8 cellular contexts compared by ENCODE assay signal in genomic region chr17:81241648-81242420, GRCh38. TPM values are rescaled to one million over a fixed set of nuclear protein-coding genes. Genes with fewer than 3 reads are reported as not detected.
DNase-seq lines count a peak whose midpoint lies in the region; ATAC-seq and TF ChIP-seq lines count a peak whose summit lies in the region.

No MANE protein-coding gene starts in this region.

- H3K9me3 Mint-ChIP-seq in activated naive CD4-positive, alpha-beta T cell treated with anti-CD3 and anti-CD28 coated beads, Interleukin-2, amount 50 U/mL, for 72 hours, result no peaks in the 10 kb centered on the region

- H3K27ac ChIP-seq in BLaER1 treated with 17β-estradiol and CSF1 and Interleukin-3, amounts not matched to agents 10 nM and 100 nM, result no peak overlapping the region
- H3K27ac ChIP-seq in RWPE2 (ENCODE audit: poor library complexity, severe bottlenecking), result no peak overlapping the region
- H3K27ac ChIP-seq in hepatocyte, result no peak overlapping the region

- H3K36me3 ChIP-seq in BLaER1 treated with 17β-estradiol and CSF1 and Interleukin-3, amounts not matched to agents 10 nM and 100 nM, result peaks cover 12 to 45% (median 25%) of the 10 kb centered on the region in 11 experiments; a peak in 20 of 22 replicates
- H3K36me3 ChIP-seq in RWPE2 (ENCODE audit: low read depth) (peaks cover 17% of the 10 kb centered on the region), hepatocyte (replicated peaks; ENCODE audit: insufficient read depth, low read depth) (no peaks in the 10 kb centered on the region)

- no peak for ATAC-seq in RWPE2 (ENCODE audit: low read depth)
- no peak for ATAC-seq in activated naive CD4-positive, alpha-beta T cell treated with anti-CD3 and anti-CD28 coated beads, Interleukin-2, amount 50 U/mL, for 72 hours
- no peak for ATAC-seq in GM18867 (IDR thresholded peaks at IDR 0.05; ENCODE audit: unreplicated experiment)

- 57% methylated on average over 20 of the region's 26 CpGs for WGBS in hepatocyte (ENCODE audit: low lambda C conversion rate, missing lambda C conversion rate)

- peaks cover 8 to 18% of the 10 kb centered on the region in 2 donors for H3K36me3 Mint-ChIP-seq in activated naive CD4-positive, alpha-beta T cell treated with anti-CD3 and anti-CD28 coated beads, Interleukin-2, amount 50 U/mL, for 72 hours

- H3K79me2 ChIP-seq in hepatocyte, result peaks cover 31% of the 10 kb centered on the region

- peaks cover 29 to 66% (median 62%) of the 10 kb centered on the region in 10 experiments for H3K4me1 ChIP-seq in BLaER1 treated with 17β-estradiol and CSF1 and Interleukin-3, amounts not matched to agents 10 nM and 100 nM
- H3K4me1 ChIP-seq in RWPE2 (ENCODE audit: insufficient read depth, poor library complexity, severe bottlenecking) (no peaks in the 10 kb centered on the region), hepatocyte (ENCODE audit: insufficient read depth) (peaks cover 11% of the 10 kb centered on the region)

- 0 out of 20 replicates have a peak overlapping the region, but pooled peaks of 1 of the 10 experiments have one; percentile 99 for H3K4me3 ChIP-seq in BLaER1 treated with 17β-estradiol and CSF1 and Interleukin-3, amounts not matched to agents 10 nM and 100 nM
- H3K4me3 ChIP-seq in RWPE2 (ENCODE audit: severe bottlenecking) (no peak overlapping the region), hepatocyte (no peak overlapping the region)

- TF ChIP-seq CTCF in GM20000 (IDR thresholded peaks at IDR 0.05; ENCODE audit: extremely low read depth, missing control alignments) (peak; percentile 89), RWPE2 (IDR thresholded peaks at IDR 0.05; ENCODE audit: poor library complexity, severe bottlenecking) (peak; percentile 66), hepatocyte (IDR thresholded peaks at IDR 0.05; ENCODE audit: poor library complexity) (peak; percentile 66)

- peak overlapping the region in 8 of 11 experiments; percentile 18 to 99 (median 96); a peak in 14 of 22 replicates for H3K4me2 ChIP-seq in BLaER1 treated with 17β-estradiol and CSF1 and Interleukin-3, amounts not matched to agents 10 nM and 100 nM
- H3K4me2 ChIP-seq in hepatocyte, result no peak overlapping the region

- no peaks in the 10 kb centered on the region for H3K27me3 ChIP-seq in BLaER1 treated with 17β-estradiol and CSF1 and Interleukin-3, amounts not matched to agents 10 nM and 100 nM
- no peaks in the 10 kb centered on the region for H3K27me3 ChIP-seq in RWPE2 (ENCODE audit: insufficient read depth, poor library complexity, severe bottlenecking)
- no peaks in the 10 kb centered on the region for H3K27me3 ChIP-seq in hepatocyte

- DNase-seq in GM20000 (ENCODE audit: low spot score) (peak; percentile 88), RWPE2 (ENCODE audit: low spot score) (no peak), hepatocyte (ENCODE audit: low spot score) (peak; percentile 73), LoVo (ENCODE audit: low spot score) (no peak)
- DNase-seq in activated naive CD4-positive, alpha-beta T cell treated with anti-CD3 and anti-CD28 coated beads, Interleukin-2, amount 50 U/mL, for 72 hours (ENCODE audit: low spot score in 2 of 2), result peak in 1 of 2 donors; percentile 84
- peak; percentile 60 to 71 for DNase-seq in stimulated activated CD4-positive, alpha-beta T cell treated with anti-CD3 and anti-CD28 coated beads, Interleukin-2, amount 100 ng/mL, for 48 hours

- H3K27ac Mint-ChIP-seq in activated naive CD4-positive, alpha-beta T cell treated with anti-CD3 and anti-CD28 coated beads, Interleukin-2, amount 50 U/mL, for 72 hours, result peak overlapping the region; percentile 41 to 90

- H4K20me1 ChIP-seq in BLaER1 treated with 17β-estradiol and CSF1 and Interleukin-3, amounts not matched to agents 10 nM and 100 nM, result peaks cover 14 to 88% (median 74%) of the 10 kb centered on the region in 11 experiments; a peak in 21 of 22 replicates
- H4K20me1 ChIP-seq in hepatocyte (ENCODE audit: insufficient read depth, poor library complexity, severe bottlenecking), result no peaks in the 10 kb centered on the region

- H3K9ac ChIP-seq in BLaER1 treated with 17β-estradiol and CSF1 and Interleukin-3, amounts not matched to agents 10 nM and 100 nM, result no peak overlapping the region; a peak in 1 of 22 replicates

- H3K9me2 ChIP-seq in hepatocyte (replicated peaks; ENCODE audit: insufficient read depth), result no peaks in the 10 kb centered on the region

- H3K9me3 ChIP-seq in BLaER1 treated with 17β-estradiol and CSF1 and Interleukin-3, amounts not matched to agents 10 nM and 100 nM (replicated peaks in 1 of 11), result no peaks in the 10 kb centered on the region
- H3K9me3 ChIP-seq in RWPE2 (ENCODE audit: severe bottlenecking), result no peaks in the 10 kb centered on the region
- no peaks in the 10 kb centered on the region for H3K9me3 ChIP-seq in hepatocyte (ENCODE audit: low read depth)

- no peak overlapping the region for H2AFZ ChIP-seq in hepatocyte

RNA-seq across cellular contexts. Expression of gene NDUFAF8, which starts 2.7 kb away (rescaled TPM):
- total RNA-seq in activated naive CD4-positive, alpha-beta T cell treated with anti-CD3 and anti-CD28 coated beads, Interleukin-2, amount 50 U/mL, for 72 hours, result 10 to 100 TPM; 50.1 to 52.5 TPM
- total RNA-seq in hepatocyte, result 22.0 and 25.8 TPM in 2 replicates
- 99.8 and 106 TPM in 2 replicates for polyA plus RNA-seq in hepatocyte

RNA-seq across cellular contexts. Expression of gene TEPSIN, which starts 3.0 kb away (rescaled TPM):
- total RNA-seq in activated naive CD4-positive, alpha-beta T cell treated with anti-CD3 and anti-CD28 coated beads, Interleukin-2, amount 50 U/mL, for 72 hours, result 10 to 100 TPM; 23.2 to 38.7 TPM
- total RNA-seq in hepatocyte, result 13.7 and 34.1 TPM in 2 replicates
- 44.3 and 59.2 TPM in 2 replicates for polyA plus RNA-seq in hepatocyte

RNA-seq across cellular contexts. Expression of gene CEP131, which starts 19.1 kb away (rescaled TPM):
- 10 to 100 TPM; 10.0 to 14.6 TPM for total RNA-seq in activated naive CD4-positive, alpha-beta T cell treated with anti-CD3 and anti-CD28 coated beads, Interleukin-2, amount 50 U/mL, for 72 hours
- 7.3 and 8.8 TPM in 2 replicates for total RNA-seq in hepatocyte
- polyA plus RNA-seq in hepatocyte, result 10.1 and 14.7 TPM in 2 replicates

RNA-seq across cellular contexts. Expression of gene SLC38A10, which starts 53.3 kb away (rescaled TPM):
- total RNA-seq in activated naive CD4-positive, alpha-beta T cell treated with anti-CD3 and anti-CD28 coated beads, Interleukin-2, amount 50 U/mL, for 72 hours, result 10 to 100 TPM; 19.9 to 72.0 TPM
- 71.3 and 91.4 TPM in 2 replicates for total RNA-seq in hepatocyte
- polyA plus RNA-seq in hepatocyte, result 123 and 124 TPM in 2 replicates

Comparison
In these comparisons a context has a peak if more than half of its experiments do, and no peak if none do; other contexts are left out.
1. DNase-seq: peak in GM20000 (single experiment), hepatocyte (single experiment) and stimulated activated CD4-positive, alpha-beta T cell treated with anti-CD3 and anti-CD28 coated beads, Interleukin-2, amount 100 ng/mL, for 48 hours (2 of 2); none in RWPE2 (single experiment) and LoVo (single experiment).
2. Peak in every context shown above with its lines, with median percentiles within 50 percentile points of each other: CTCF ChIP-seq.